ENCODE assay signal across 18 cellular contexts in the genomic region with DNA sequence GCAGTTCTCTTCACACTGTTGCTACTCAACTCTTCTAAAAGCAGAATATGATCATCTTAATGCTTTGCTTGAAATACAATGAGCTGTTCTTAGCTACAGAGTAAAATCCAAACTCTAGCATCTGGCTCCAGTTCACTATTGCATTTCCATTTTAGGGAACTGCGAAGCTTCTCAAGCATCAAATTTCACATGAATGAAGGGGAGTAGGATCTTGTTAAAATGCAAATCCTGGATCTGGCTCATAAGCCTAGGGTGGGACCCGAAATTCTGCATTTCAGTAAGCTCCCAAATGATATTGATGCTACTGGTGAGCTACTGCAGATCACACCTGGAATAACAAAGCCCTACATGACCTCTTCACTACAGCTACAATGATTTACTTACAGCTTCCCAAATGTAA.
"Had no signal": no experiment of that assay in that cellular context is flagged by ENCODE, and none has a peak within 500 bp of the region (broad histone marks: within the 10 kb centered on the region; RNA-seq: fewer than 3 reads in every experiment).

No MANE protein-coding gene starts in this region.

- H3K9me3 ChIP-seq: breast epithelium, mucosa of descending colon, right lobe of liver, tibial nerve had no signal

- ATAC-seq: activated naive CD4-positive, alpha-beta T cell treated with anti-CD3 and anti-CD28 coated beads, Interleukin-2, amount 50 U/mL, for 72 hours; esophagus mucosa; left ventricle myocardium superior; mucosa of descending colon; natural killer cell treated with Interleukin-12 subunit alpha and Interleukin-12 subunit beta and Interleukin-15 and Interleukin-18, amount 100 ng/mL, for 72 hours; right lobe of liver had no signal

- H3K4me1 ChIP-seq: breast epithelium, right lobe of liver, tibial nerve had no signal

- DNase-seq: activated CD4-positive, alpha-beta memory T cell treated with anti-CD3 and anti-CD28 coated beads, Interleukin-2, amount 10 ng/mL, durations not matched to agents 7 days and 5 days; activated CD4-positive, alpha-beta T cell treated with anti-CD3 and anti-CD28 coated beads for 1 hour; activated CD4-positive, alpha-beta T cell treated with anti-CD3 and anti-CD28 coated beads, Interleukin-2, amount 10 ng/mL, durations not matched to agents 7 days and 5 days; activated T-cell treated with anti-CD3 and anti-CD28 coated beads, Interleukin-2, amount 50 U/mL, for 48 hours; endodermal cell; foreskin melanocyte; islet precursor cell; left ventricle myocardium superior; mucosa of descending colon; posterior cingulate gyrus; right lobe of liver; stimulated activated CD4-positive, alpha-beta T cell treated with anti-CD3 and anti-CD28 coated beads, Interleukin-2, amount 100 ng/mL, for 48 hours; stimulated activated naive CD4-positive, alpha-beta T cell treated with Interleukin-2 at 50 U/mL for 16 hours had no signal

- H3K4me3 ChIP-seq: breast epithelium, mucosa of descending colon, right lobe of liver, tibial nerve had no signal

- H3K36me3 ChIP-seq: breast epithelium, right lobe of liver, tibial nerve had no signal

- H3K27ac ChIP-seq: breast epithelium, right lobe of liver, tibial nerve had no signal

- H3K27me3 ChIP-seq: breast epithelium, right lobe of liver, tibial nerve had no signal
